In genomic region chr6:31619805-31620585, GRCh38 we compare ENCODE assay signal across 8 cellular contexts. TPM values are rescaled to one million over a fixed set of nuclear protein-coding genes. Genes with fewer than 3 reads are reported as not detected.
DNase-seq lines count a peak whose midpoint lies in the region; ATAC-seq and TF ChIP-seq lines count a peak whose summit lies in the region.

No MANE protein-coding gene starts in this region.

- CTCF ChIA-PET in CD4-positive, alpha-beta T cell (lab: Charles Lee): interaction anchor here (0.9 to 1.0 kb wide), 2 partner anchors 21 to 69 kb away, joined by 4 read pairs; no protein-coding TSS in a partner anchor
- CTCF ChIA-PET in activated CD4-positive, alpha-beta memory T cell treated with anti-CD3 and anti-CD28 coated beads for 36 hours (lab: Charles Lee): interaction anchor here (0.8 to 1.3 kb wide), 5 partner anchors 22 to 78 kb away, joined by 3 to 6 read pairs (median 3); partner anchors contain the start of genes DDX39B and NCR3

- peak overlapping the region; percentile 92 for H3K27ac Mint-ChIP-seq in CD4-positive, alpha-beta T cell
- H3K27ac Mint-ChIP-seq in activated CD4-positive, alpha-beta memory T cell treated with anti-CD3 and anti-CD28 coated beads for 36 hours: peak overlapping the region; percentile 98

- H3K4me1 ChIP-seq in liver (ENCODE audit: control insufficient read depth in 4 of 4, insufficient read depth in 4 of 4, low read length in 3 of 4): peaks cover 7 to 19% (median 10%) of the 10 kb centered on the region in 4 donors

- no peak for TF ChIP-seq CTCF in CD4-positive, alpha-beta T cell (IDR thresholded peaks at IDR 0.05)
- TF ChIP-seq CTCF in dorsolateral prefrontal cortex (IDR thresholded peaks at IDR 0.05 in 54 of 56, conservative IDR thresholded peaks at IDR 0.05 in 2 of 56; ENCODE audit: low read depth in 1 of 56, partially characterized antibody in 56 of 56) (peak in 6 of 56 donors; percentile 8 to 28 (median 14)), liver (IDR thresholded peaks at IDR 0.05; ENCODE audit: low read depth, low read length, missing input control) (no peak)

- DNase-seq in CD4-positive, alpha-beta T cell: peak; percentile 86 to 97 (median 95)
- DNase-seq in NCI-H82 (lab: John Stamatoyannopoulos, UW) (peak; percentile 99), dorsolateral prefrontal cortex (peak; percentile 89 to 99 (median 98))
- DNase-seq in activated CD4-positive, alpha-beta memory T cell treated with anti-CD3 and anti-CD28 coated beads for 36 hours: peak; percentile 98
- DNase-seq in stimulated activated CD4-positive, alpha-beta T cell treated with anti-CD3 and anti-CD28 coated beads, Interleukin-4, amount 100 ng/mL, for 1 hour: peak; percentile 95

- H3K4me3 Mint-ChIP-seq in CD4-positive, alpha-beta T cell: peak overlapping the region; percentile 92
- H3K4me3 Mint-ChIP-seq in activated CD4-positive, alpha-beta memory T cell treated with anti-CD3 and anti-CD28 coated beads for 36 hours: peak overlapping the region; percentile 91

- H3K4me1 Mint-ChIP-seq in CD4-positive, alpha-beta T cell (ENCODE audit: low read depth): peaks cover 52% of the 10 kb centered on the region
- peaks cover 47% of the 10 kb centered on the region for H3K4me1 Mint-ChIP-seq in activated CD4-positive, alpha-beta memory T cell treated with anti-CD3 and anti-CD28 coated beads for 36 hours (ENCODE audit: low read depth)

- H3K9me3 Mint-ChIP-seq in CD4-positive, alpha-beta T cell: no peaks in the 10 kb centered on the region
- H3K9me3 Mint-ChIP-seq in activated CD4-positive, alpha-beta memory T cell treated with anti-CD3 and anti-CD28 coated beads for 36 hours: no peaks in the 10 kb centered on the region

- no peak for TF ChIP-seq RAD21 in liver (IDR thresholded peaks at IDR 0.05)

- H3K27me3 ChIP-seq in CD4-positive, alpha-beta T cell (ENCODE audit: control insufficient read depth, insufficient read depth, low read length): no peaks in the 10 kb centered on the region
- H3K27me3 ChIP-seq in dorsolateral prefrontal cortex (no peaks in the 10 kb centered on the region), liver (ENCODE audit: control insufficient read depth in 4 of 4, insufficient read depth in 4 of 4, low read length in 3 of 4) (no peaks in the 10 kb centered on the region)

- no peaks in the 10 kb centered on the region for H3K27me3 Mint-ChIP-seq in CD4-positive, alpha-beta T cell
- H3K27me3 Mint-ChIP-seq in activated CD4-positive, alpha-beta memory T cell treated with anti-CD3 and anti-CD28 coated beads for 36 hours: no peaks in the 10 kb centered on the region

- peak overlapping the region; percentile 61 to 95 (median 81) for H3K4me3 ChIP-seq in dorsolateral prefrontal cortex
- peak overlapping the region; percentile 59 to 76 (median 71) for H3K4me3 ChIP-seq in liver (ENCODE audit: low read depth in 1 of 3, low read length in 3 of 3)

- peak overlapping the region; percentile 97 for H3K27ac ChIP-seq in CD4-positive, alpha-beta T cell (ENCODE audit: low read depth, low read length)
- H3K27ac ChIP-seq in dorsolateral prefrontal cortex (peak overlapping the region; percentile 51 to 100 (median 97)), liver (ENCODE audit: low read depth in 1 of 2, low read length in 2 of 2) (peak overlapping the region; percentile 93 to 96)

- peak; percentile 79 for ATAC-seq in CD4-positive, alpha-beta T cell (ENCODE audit: poor library complexity)
- ATAC-seq in GM19452 (IDR thresholded peaks at IDR 0.05; ENCODE audit: unreplicated experiment): peak; percentile 72
- ATAC-seq in HG03575 (IDR thresholded peaks at IDR 0.05; ENCODE audit: extremely low read depth, insufficient number of reproducible peaks, low FRiP score, unreplicated experiment): peak; percentile 44

- POLR2A ChIA-PET in CD4-positive, alpha-beta T cell (lab: Charles Lee): interaction anchor here (0.6 to 4.9 kb wide), 16 partner anchors 26 to 1351 kb away, joined by 3 to 46 read pairs (median 4); partner anchors contain the start of genes ABHD16A, BAG6, C6orf47 and DDX39B
- POLR2A ChIA-PET in activated CD4-positive, alpha-beta memory T cell treated with anti-CD3 and anti-CD28 coated beads for 36 hours (lab: Charles Lee): interaction anchor here (0.8 to 3.5 kb wide), 7 partner anchors 33 to 352 kb away, joined by 3 to 26 read pairs (median 5); partner anchors contain the start of genes BAG6, DDX39B, DXO and GPANK1

- H3K36me3 ChIP-seq in liver (ENCODE audit: control insufficient read depth in 4 of 4, insufficient read depth in 3 of 4, low read depth in 1 of 4, low read length in 3 of 4): peaks cover under 1 to 16% (median 12%) of the 10 kb centered on the region in 4 donors

- intact Hi-C loops in CD4-positive, alpha-beta T cell (cut with DNase I, micrococcal nuclease): loop anchor here (1.0 to 2.0 kb wide), 5 partner anchors 32 to 73 kb away; partner anchors contain the start of genes BAG6 (in 2 of the 2), ATP6V1G2 (in 1 of the 2), C6orf47 (in 1 of the 2) and GPANK1 (in 1 of the 2)
- intact Hi-C loops in activated CD4-positive, alpha-beta memory T cell treated with anti-CD3 and anti-CD28 coated beads for 36 hours (cut with micrococcal nuclease): loop anchor here (1.0 to 10.0 kb wide), 9 partner anchors 32 to 348 kb away; partner anchors contain the start of genes ATP6V1G2, BAG6, DDX39B and HLA-C
- intact Hi-C loops in dorsolateral prefrontal cortex (cut with DNase I): loop anchor here (1.0 to 2.0 kb wide), 3 partner anchors 32 to 73 kb away; partner anchors contain the start of genes BAG6 (in 2 of the 2), ATP6V1G2 (in 1 of the 2) and NFKBIL1 (in 1 of the 2)

- H3K9ac ChIP-seq in liver (ENCODE audit: low read depth in 1 of 2, low read length in 2 of 2): peak overlapping the region; percentile 0 to 42

- WGBS in liver: under 1% methylated on average over 50 of the region's 50 CpGs

- H3K36me3 Mint-ChIP-seq in CD4-positive, alpha-beta T cell (ENCODE audit: low read depth): peaks cover 39% of the 10 kb centered on the region
- peaks cover 31% of the 10 kb centered on the region for H3K36me3 Mint-ChIP-seq in activated CD4-positive, alpha-beta memory T cell treated with anti-CD3 and anti-CD28 coated beads for 36 hours

- no peaks in the 10 kb centered on the region for H3K9me3 ChIP-seq in CD4-positive, alpha-beta T cell (ENCODE audit: control insufficient read depth, low read length)
- no peaks in the 10 kb centered on the region for H3K9me3 ChIP-seq in liver (ENCODE audit: control insufficient read depth in 4 of 4, low read length in 3 of 4)

TF ChIP-seq in liver, 16 proteins besides CTCF, POLR2A, EP300 and RAD21 (continues in another document):
- peak; percentile 85 for TF ChIP-seq MAX (IDR thresholded peaks at IDR 0.05)
- peak; percentile 93 for TF ChIP-seq SP1 (IDR thresholded peaks at IDR 0.05)

RNA-seq across cellular contexts. Expression of gene PRRC2A, which starts 0.5 kb away (rescaled TPM):
- total RNA-seq in CD4-positive, alpha-beta T cell: 100 to 1,000 TPM; 206 to 215 TPM
- total RNA-seq in activated CD4-positive, alpha-beta memory T cell treated with anti-CD3 and anti-CD28 coated beads for 36 hours: 100 to 1,000 TPM; 246 to 257 TPM
- total RNA-seq in dorsolateral prefrontal cortex (100 to 1,000 TPM; 158 to 273 (median 188) TPM), liver (10 to 100 TPM; 27.2 to 31.9 TPM)
- polyA plus RNA-seq in liver: 10 to 100 TPM; 21.9 to 39.3 TPM

RNA-seq across cellular contexts. Expression of gene AIF1, which starts 5.0 kb away (rescaled TPM):
- 10 to 100 TPM; 31.8 to 35.5 TPM for total RNA-seq in CD4-positive, alpha-beta T cell
- total RNA-seq in activated CD4-positive, alpha-beta memory T cell treated with anti-CD3 and anti-CD28 coated beads for 36 hours: 10 to 100 TPM; 26.1 to 29.0 TPM
- total RNA-seq in dorsolateral prefrontal cortex: 10 to 100 TPM in 90 of 120 experiments, 1 to 10 TPM in 30; 1.8 to 89.3 (median 13.8) TPM
- 10 to 100 TPM; 12.2 to 46.8 TPM for total RNA-seq in liver
- polyA plus RNA-seq in liver: 10 to 100 TPM; 24.9 to 28.6 TPM

RNA-seq across cellular contexts. Expression of gene NCR3, which starts 27.2 kb away (rescaled TPM):
- total RNA-seq in CD4-positive, alpha-beta T cell: 1 to 10 TPM; 2.3 to 2.6 TPM
- total RNA-seq in activated CD4-positive, alpha-beta memory T cell treated with anti-CD3 and anti-CD28 coated beads for 36 hours: 10 to 100 TPM; 11.7 to 12.2 TPM
- total RNA-seq in dorsolateral prefrontal cortex (1 to 10 TPM in 4 of 120 experiments, under 1 TPM in 3, not detected in 113; 0.69 to 1.9 (median 1.1) TPM), liver (under 1 TPM in 1 of 2 donors, not detected in 1; 0.42 TPM)
- under 1 TPM; 0.14 to 0.71 TPM for polyA plus RNA-seq in liver

RNA-seq across cellular contexts. Expression of gene BAG6, which starts 32.5 kb away (rescaled TPM):
- 100 to 1,000 TPM; 211 TPM for total RNA-seq in CD4-positive, alpha-beta T cell
- total RNA-seq in activated CD4-positive, alpha-beta memory T cell treated with anti-CD3 and anti-CD28 coated beads for 36 hours: 100 to 1,000 TPM; 351 to 354 TPM
- total RNA-seq in dorsolateral prefrontal cortex: 100 to 1,000 TPM; 144 to 262 (median 206) TPM
- 100 to 1,000 TPM; 109 to 119 TPM for total RNA-seq in liver
- polyA plus RNA-seq in liver: 100 to 1,000 TPM in 1 of 2 donors, 10 to 100 TPM in 1; 64.9 to 116 TPM

RNA-seq across cellular contexts. Expression of gene LST1, which starts 33.9 kb away (rescaled TPM):
- total RNA-seq in CD4-positive, alpha-beta T cell: 10 to 100 TPM in 1 of 2 experiments, 1 to 10 TPM in 1; 8.9 to 10.3 TPM
- 10 to 100 TPM; 15.7 to 16.9 TPM for total RNA-seq in activated CD4-positive, alpha-beta memory T cell treated with anti-CD3 and anti-CD28 coated beads for 36 hours
- total RNA-seq in dorsolateral prefrontal cortex (10 to 100 TPM in 51 of 120 experiments, 1 to 10 TPM in 69; 2.0 to 32.2 (median 9.3) TPM), liver (10 to 100 TPM; 10.4 to 24.6 TPM)
- polyA plus RNA-seq in liver: 10 to 100 TPM; 11.6 to 15.3 TPM

Comparison
In these comparisons a context has a peak if more than half of its experiments do, and no peak if none do; other contexts are left out.
1. Peak in every context shown above with its lines: DNase-seq, ATAC-seq, H3K4me3 ChIP-seq and H3K27ac ChIP-seq.
2. RNA of gene PRRC2A, which starts 0.5 kb away (total RNA-seq): 246 to 257 TPM in activated CD4-positive, alpha-beta memory T cell treated with anti-CD3 and anti-CD28 coated beads for 36 hours, 206 to 215 TPM in CD4-positive, alpha-beta T cell and 158 to 273 TPM in dorsolateral prefrontal cortex; 27.2 to 31.9 TPM in liver; every median in the first group is over 4 times any median in the second.